In genomic region chr16:83269541-83269940, GRCh38 we compare ENCODE assay signal across 6 cellular contexts.
"Had no signal": no experiment of that assay in that cellular context is flagged by ENCODE, and none has a peak within 500 bp of the region (broad histone marks: within the 10 kb centered on the region; RNA-seq: fewer than 3 reads in every experiment).

No MANE protein-coding gene starts in this region.

- FAIRE-seq: H1, H54, HTR-8/SVneo had no signal

- DNase-seq: H9, KBM-7 had no signal

- ATAC-seq: GM23338 had no signal

- H3K4me3 ChIP-seq: GM23338 had no signal
